Comparison of ENCODE assay signal across 12 cellular contexts in genomic region chr5:34043099-34043876, GRCh38. TPM values are rescaled to one million over a fixed set of nuclear protein-coding genes. Genes with fewer than 3 reads are reported as not detected.
A peak's percentile ranks its signal among the peaks of the same experiment; 100 is the strongest.
DNase-seq lines count a peak whose midpoint lies in the region; ATAC-seq and TF ChIP-seq lines count a peak whose summit lies in the region.
"Had no signal": no experiment of that assay in that cellular context is flagged by ENCODE, and none has a peak within 500 bp of the region (broad histone marks: within the 10 kb centered on the region; RNA-seq: fewer than 3 reads in every experiment).

TSS of gene C1QTNF3 (minus strand) at chr5:34043213. CDS start at chr5:34043125, 88 bp downstream.

- H3K27me3 ChIP-seq in ascending aorta (no peaks in the 10 kb centered on the region), sigmoid colon (no peaks in the 10 kb centered on the region)

- CTCF ChIA-PET in Calu3 (lab: Charles Lee): no interaction called here

- H3K27ac ChIP-seq in ascending aorta (peak within 1 kb of the TSS; percentile 55 to 68), sigmoid colon (peak within 1 kb of the TSS; percentile 19 to 63 (median 45))

- no peaks in the 10 kb centered on the region for H3K36me3 Mint-ChIP-seq in Calu3 (ENCODE audit: insufficient read depth, unreplicated experiment)

- H3K27ac Mint-ChIP-seq in Calu3 (ENCODE audit: unreplicated experiment): no peak within 1 kb of the TSS

- no peaks in the 10 kb centered on the region for H3K9me3 Mint-ChIP-seq in Calu3 (ENCODE audit: low read depth, unreplicated experiment)

- H3K4me3 Mint-ChIP-seq in Calu3 (ENCODE audit: low read depth, unreplicated experiment): no peak within 1 kb of the TSS

- no peaks in the 10 kb centered on the region for H3K27me3 Mint-ChIP-seq in Calu3 (ENCODE audit: unreplicated experiment)

- DNase-seq in G401 (ENCODE audit: low spot score): peak; percentile 31
- no peak for DNase-seq in ascending aorta (ENCODE audit: low spot score in 2 of 2)
- DNase-seq in inferior parietal cortex (ENCODE audit: extremely low spot score): peak; percentile 44
- peak; percentile 75 for DNase-seq in sigmoid colon
- no peak for DNase-seq in SW480 (ENCODE audit: low spot score)
- no peak for DNase-seq in Calu3
- DNase-seq in activated CD4-positive, CD25-positive, alpha-beta regulatory T cell treated with anti-CD3 and anti-CD28 coated beads, Interleukin-2, amount 50 U/mL, for 72 hours: no peak
- no peak for DNase-seq in stimulated activated naive CD8-positive, alpha-beta T cell treated with anti-CD3 and anti-CD28 coated beads, Interleukin-15, Interleukin-2, amounts not matched to agents 100 U/mL and 50 U/mL, for 24 hours
- DNase-seq: activated naive CD4-positive, alpha-beta T cell treated with anti-CD3 and anti-CD28 coated beads, Interleukin-2, amount 50 U/mL, for 16 hours; NCI-H2029 treated with DMSO at 0.1 percent for 48 hours; stimulated activated CD8-positive, alpha-beta memory T cell treated with anti-CD3 and anti-CD28 coated beads, Interleukin-4, amount 100 ng/mL, for 48 hours had no signal

- 61 to 78% methylated on average over 10 of the region's 10 CpGs for WGBS in sigmoid colon, 2 donors

- in situ Hi-C loops in G401 (cut with HindIII; ENCODE audit: low sequenced_read_pairs): no loop called here

- TF ChIP-seq EP300 in sigmoid colon (IDR thresholded peaks at IDR 0.05): no peak

- intact Hi-C loops in ascending aorta (cut with DNase I): no loop called here
- intact Hi-C loops in sigmoid colon (cut with DNase I): loop anchor here (5.0 kb wide), 1 partner anchor 36 kb away; the partner anchor contains the start of gene AMACR
- intact Hi-C loops in Calu3 (cut with micrococcal nuclease; ENCODE audit: unreplicated experiment): no loop called here

- H3K4me3 ChIP-seq in ascending aorta (peak within 1 kb of the TSS in 1 of 2 donors; percentile 39), sigmoid colon (peak within 1 kb of the TSS; percentile 11 to 33 (median 24))

- H3K36me3 ChIP-seq in ascending aorta: no peaks in the 10 kb centered on the region
- no peaks in the 10 kb centered on the region for H3K36me3 ChIP-seq in sigmoid colon

- no peaks in the 10 kb centered on the region for H3K4me1 Mint-ChIP-seq in Calu3 (ENCODE audit: low read depth, unreplicated experiment)

- no peak for ATAC-seq in stimulated activated naive CD8-positive, alpha-beta T cell treated with anti-CD3 and anti-CD28 coated beads, Interleukin-15, Interleukin-2, amounts not matched to agents 100 U/mL and 50 U/mL, for 24 hours
- ATAC-seq: activated CD4-positive, CD25-positive, alpha-beta regulatory T cell treated with anti-CD3 and anti-CD28 coated beads, Interleukin-2, amount 50 U/mL, for 24 hours had no signal

- TF ChIP-seq CTCF in ascending aorta (IDR thresholded peaks at IDR 0.05) (no peak), sigmoid colon (IDR thresholded peaks at IDR 0.05) (no peak), Calu3 (IDR thresholded peaks at IDR 0.05; ENCODE audit: unreplicated experiment) (no peak)

- H3K9me3 ChIP-seq in ascending aorta (no peaks in the 10 kb centered on the region), sigmoid colon (no peaks in the 10 kb centered on the region)

- H3K4me1 ChIP-seq in ascending aorta (peaks cover 7 to 24% of the 10 kb centered on the region in 2 donors), sigmoid colon (peaks cover 0 to 46% (median 42%) of the 10 kb centered on the region in 4 donors)

- TF ChIP-seq POLR2A in sigmoid colon (IDR thresholded peaks at IDR 0.05): no peak

- no TSS peak for BruUV-seq in Calu3 (replicated peaks; lab: Mats Ljungman, UMichigan)

RNA-seq across cellular contexts. Expression of gene C1QTNF3, which starts in this region (rescaled TPM):
- 0.07 TPM in 1 of 2 replicates, not detected in the other for total RNA-seq in G401 (2014; rRNA removed; shearing (Covaris generic))
- total RNA-seq in ascending aorta (1.3 TPM), sigmoid colon (10 to 100 TPM; 13.3 to 32.8 (median 17.0) TPM), Calu3 (2022) (1.5 and 2.1 TPM in 2 replicates)
- polyA plus RNA-seq in sigmoid colon: 1 to 10 TPM in 2 of 3 donors, under 1 TPM in 1; 0.46 to 5.4 (median 3.0) TPM

Comparison
In these comparisons a context has a peak if more than half of its experiments do, and no peak if none do; other contexts are left out.
1. Peak in DNase-seq in G401; RNA of the gene not detected or under 1 TPM.
2. DNase-seq: peak in inferior parietal cortex (single experiment) and sigmoid colon (single experiment); none in ascending aorta (0 of 2), SW480 (single experiment), Calu3 (single experiment), activated CD4-positive, CD25-positive, alpha-beta regulatory T cell treated with anti-CD3 and anti-CD28 coated beads, Interleukin-2, amount 50 U/mL, for 72 hours (single experiment) and stimulated activated naive CD8-positive, alpha-beta T cell treated with anti-CD3 and anti-CD28 coated beads, Interleukin-15, Interleukin-2, amounts not matched to agents 100 U/mL and 50 U/mL, for 24 hours (single experiment).